8 cellular contexts compared by ENCODE assay signal in genomic region chr6:11700118-11700718, GRCh38.
DNase-seq lines count a peak whose midpoint lies in the region; ATAC-seq and TF ChIP-seq lines count a peak whose summit lies in the region.

No MANE protein-coding gene starts in this region.

- CTCF ChIA-PET in activated CD8-positive, alpha-beta T cell treated with anti-CD3 and anti-CD28 coated beads for 36 hours (lab: Charles Lee), result interaction anchor here (0.7 to 2.3 kb wide), 7 partner anchors 12 to 590 kb away, joined by 3 to 6 read pairs (median 3); partner anchors contain the start of gene EDN1

- no peak overlapping the region for H3K4me3 Mint-ChIP-seq in activated CD8-positive, alpha-beta T cell treated with anti-CD3 and anti-CD28 coated beads for 36 hours

- H3K27me3 Mint-ChIP-seq in activated CD8-positive, alpha-beta T cell treated with anti-CD3 and anti-CD28 coated beads for 36 hours, result no peaks in the 10 kb centered on the region

- H3K9me3 ChIP-seq in right atrium auricular region, result no peaks in the 10 kb centered on the region

- H3K4me1 ChIP-seq in right atrium auricular region, result no peaks in the 10 kb centered on the region

- intact Hi-C loops in activated CD8-positive, alpha-beta T cell treated with anti-CD3 and anti-CD28 coated beads for 36 hours (cut with micrococcal nuclease), result no loop called here

- no peak overlapping the region for H3K27ac Mint-ChIP-seq in activated CD8-positive, alpha-beta T cell treated with anti-CD3 and anti-CD28 coated beads for 36 hours
- peak overlapping the region in 1 of 2 donors; percentile 57 for H3K27ac Mint-ChIP-seq in activated naive CD4-positive, alpha-beta T cell treated with anti-CD3 and anti-CD28 coated beads, Interleukin-2, amount 50 U/mL, for 72 hours

- H3K4me1 Mint-ChIP-seq in activated CD8-positive, alpha-beta T cell treated with anti-CD3 and anti-CD28 coated beads for 36 hours (ENCODE audit: low read depth), result peaks cover 25% of the 10 kb centered on the region

- ATAC-seq in activated CD8-positive, alpha-beta T cell treated with anti-CD3 and anti-CD28 coated beads for 36 hours, result no peak
- ATAC-seq in HG03135 (IDR thresholded peaks at IDR 0.05; ENCODE audit: unreplicated experiment) (no peak), GM19035 (IDR thresholded peaks at IDR 0.05; ENCODE audit: unreplicated experiment) (no peak)
- ATAC-seq in activated naive CD4-positive, alpha-beta T cell treated with anti-CD3 and anti-CD28 coated beads, Interleukin-2, amount 50 U/mL, for 72 hours, result no peak

- TF ChIP-seq CTCF in GM12864 (IDR thresholded peaks at IDR 0.05; ENCODE audit: low read depth, low read length, missing control alignments) (peak; percentile 41), right atrium auricular region (IDR thresholded peaks at IDR 0.05) (peak in 1 of 2 donors; percentile 63)
- peak; percentile 42 for TF ChIP-seq CTCF in activated CD8-positive, alpha-beta T cell treated with anti-CD3 and anti-CD28 coated beads for 36 hours (IDR thresholded peaks at IDR 0.05)

- DNase-seq in GM12864 (ENCODE audit: low read depth) (no peak), NCI-H1436 treated with DMSO at 0.1 percent for 48 hours (lab: John Stamatoyannopoulos, UW) (peak; percentile 13), inferior parietal cortex (ENCODE audit: extremely low spot score) (peak; percentile 77), right atrium auricular region (ENCODE audit: low spot score) (no peak)
- DNase-seq in activated CD8-positive, alpha-beta T cell treated with anti-CD3 and anti-CD28 coated beads for 36 hours, result peak; percentile 39
- DNase-seq in activated naive CD4-positive, alpha-beta T cell treated with anti-CD3 and anti-CD28 coated beads, Interleukin-2, amount 50 U/mL, for 72 hours (ENCODE audit: low spot score in 2 of 2), result no peak

- H3K9me3 Mint-ChIP-seq in activated CD8-positive, alpha-beta T cell treated with anti-CD3 and anti-CD28 coated beads for 36 hours, result peaks cover 2% of the 10 kb centered on the region
- H3K9me3 Mint-ChIP-seq in activated naive CD4-positive, alpha-beta T cell treated with anti-CD3 and anti-CD28 coated beads, Interleukin-2, amount 50 U/mL, for 72 hours, result peaks cover under 1 to 8% of the 10 kb centered on the region in 2 donors

- H3K4me3 ChIP-seq in GM12864 (ENCODE audit: low read depth, low read length) (no peak overlapping the region), right atrium auricular region (no peak overlapping the region)

- no peaks in the 10 kb centered on the region for H3K36me3 Mint-ChIP-seq in activated CD8-positive, alpha-beta T cell treated with anti-CD3 and anti-CD28 coated beads for 36 hours (ENCODE audit: low read depth)
- peaks cover 0 to 11% of the 10 kb centered on the region in 2 donors for H3K36me3 Mint-ChIP-seq in activated naive CD4-positive, alpha-beta T cell treated with anti-CD3 and anti-CD28 coated beads, Interleukin-2, amount 50 U/mL, for 72 hours

- no peak overlapping the region for H3K27ac ChIP-seq in right atrium auricular region

- no peaks in the 10 kb centered on the region for H3K36me3 ChIP-seq in right atrium auricular region

- no peaks in the 10 kb centered on the region for H3K27me3 ChIP-seq in right atrium auricular region

- POLR2A ChIA-PET in activated CD8-positive, alpha-beta T cell treated with anti-CD3 and anti-CD28 coated beads for 36 hours (lab: Charles Lee), result no interaction called here

Comparison
In these comparisons a context has a peak if more than half of its experiments do, and no peak if none do; other contexts are left out.
1. DNase-seq: peak in NCI-H1436 treated with DMSO at 0.1 percent for 48 hours (single experiment), activated CD8-positive, alpha-beta T cell treated with anti-CD3 and anti-CD28 coated beads for 36 hours (single experiment) and inferior parietal cortex (single experiment); none in GM12864 (single experiment), right atrium auricular region (single experiment) and activated naive CD4-positive, alpha-beta T cell treated with anti-CD3 and anti-CD28 coated beads, Interleukin-2, amount 50 U/mL, for 72 hours (0 of 2).